21 cellular contexts compared by ENCODE assay signal in genomic region chr1:241992734-241993133, GRCh38. TPM values are rescaled to one million over a fixed set of nuclear protein-coding genes. Genes with fewer than 3 reads are reported as not detected.
DNase-seq lines count a peak whose midpoint lies in the region; ATAC-seq, FAIRE-seq and TF ChIP-seq lines count a peak whose summit lies in the region.
"Had no signal": no experiment of that assay in that cellular context is flagged by ENCODE, and none has a peak within 500 bp of the region (broad histone marks: within the 10 kb centered on the region; RNA-seq: fewer than 3 reads in every experiment).

No MANE protein-coding gene starts in this region.

- TF ChIP-seq EP300 in A549 (IDR thresholded peaks at IDR 0.05), result no peak

- CTCF ChIA-PET in A549 (lab: Yijun Ruan, JAX), result interaction anchor here (0.9 to 2.2 kb wide), 5 partner anchors 20 to 388 kb away, joined by 3 to 12 read pairs (median 3); no protein-coding TSS in a partner anchor

- no peak for TF ChIP-seq RAD21 in A549 (conservative IDR thresholded peaks at IDR 0.05 in 1 of 2, IDR thresholded peaks at IDR 0.05 in 1 of 2)

- TF ChIP-seq CTCF in A549 (IDR thresholded peaks at IDR 0.05), result no peak

- H3K4me3 ChIP-seq in A549, result no peak overlapping the region

- H3K27ac ChIP-seq in A549, result no peak overlapping the region

- 85% methylated on average over 5 of the region's 5 CpGs for WGBS in A549 (ENCODE audit: missing lambda C conversion rate)

- no peak for FAIRE-seq in A549 (lab: Jason Lieb, UNC)
- FAIRE-seq: GM12892 had no signal

- DNase-seq in A549 (ENCODE audit: low read depth in 1 of 2, low spot score in 1 of 2) (no peak), LHCN-M2 (ENCODE audit: low read depth) (peak; percentile 72), amniotic epithelial cell (ENCODE audit: low read depth) (peak; percentile 15), glomerular visceral epithelial cell (ENCODE audit: extremely low spot score) (peak; percentile 27), NCI-H1048 (lab: John Stamatoyannopoulos, UW) (no peak), NCI-H524 (lab: John Stamatoyannopoulos, UW) (no peak)
- DNase-seq: activated CD4-positive, alpha-beta T cell treated with anti-CD3 and anti-CD28 coated beads for 1 hour; activated CD8-positive, alpha-beta memory T cell treated with anti-CD3 and anti-CD28 coated beads, Interleukin-2, amount 10 ng/mL, durations not matched to agents 7 days and 5 days; activated effector memory CD4-positive, alpha-beta T cell treated with Interleukin-2 at 50 U/mL for 16 hours; amniotic stem cell; DMS 273 treated with DMSO at 0.1 percent for 48 hours; effector CD4-positive, alpha-beta T cell; NCI-H2029 treated with DMSO at 0.1 percent for 48 hours; NCI-H524 treated with DMSO at 0.1 percent for 48 hours; right cardiac atrium; T-helper 9 cell had no signal

- POLR2A ChIA-PET in A549 (lab: Yijun Ruan, JAX), result no interaction called here

- ATAC-seq in A549 (no peak), HG03139 (IDR thresholded peaks at IDR 0.05; ENCODE audit: unreplicated experiment) (no peak), GM21825 (IDR thresholded peaks at IDR 0.05; ENCODE audit: unreplicated experiment) (no peak)
- ATAC-seq: activated CD8-positive, alpha-beta memory T cell treated with anti-CD3 and anti-CD28 coated beads, Interleukin-2, amount 10 ng/mL, durations not matched to agents 7 days and 5 days; right cardiac atrium had no signal

- no peak for TF ChIP-seq POLR2A in A549 (IDR thresholded peaks at IDR 0.05; ENCODE audit: low read length)

- H3K4me1 ChIP-seq in A549, result peaks cover 22% of the 10 kb centered on the region; the same call in 2 of the 3 replicates

- H3K9me3 ChIP-seq in A549, result no peaks in the 10 kb centered on the region

- no peak overlapping the region for H3K4me2 ChIP-seq in A549

TF ChIP-seq in A549, 52 proteins besides CTCF, POLR2A, EP300 and RAD21:
- TF ChIP-seq E2F6 (IDR thresholded peaks at IDR 0.05; ENCODE audit: borderline replicate concordance, low read depth), result no peak
- no peak for TF ChIP-seq FOXS1 (CRISPR knock-in tag; IDR thresholded peaks at IDR 0.05)
- TF ChIP-seq BHLHE40 (IDR thresholded peaks at IDR 0.05; ENCODE audit: low read depth, low read length), result no peak
- no peak for TF ChIP-seq NR3C1 (IDR thresholded peaks at IDR 0.05)
- no peak for TF ChIP-seq FOSB (CRISPR knock-in tag; IDR thresholded peaks at IDR 0.05)
- no peak for TF ChIP-seq FOSL2 (IDR thresholded peaks at IDR 0.05)
- peak; percentile 34; the same call in 1 of the 2 replicates for TF ChIP-seq FOSL2 (CRISPR knock-in tag; IDR thresholded peaks at IDR 0.05)
- no peak for TF ChIP-seq PBX3 (IDR thresholded peaks at IDR 0.05)
- no peak for TF ChIP-seq RFX5 (IDR thresholded peaks at IDR 0.05)
- no peak for TF ChIP-seq POLR2AphosphoS2 (conservative IDR thresholded peaks at IDR 0.05; ENCODE audit: low read length)

RNA-seq across cellular contexts. Expression of gene MAP1LC3C, which starts 6.2 kb away (rescaled TPM):
- 0.20 and 0.23 TPM in 2 replicates for polyA plus RNA-seq in A549 (2011; rRNA removed)
- polyA plus RNA-seq in A549 (2012; cell fraction: cytosol; rRNA removed), result 0.10 and 0.16 TPM in 2 replicates
- polyA plus RNA-seq in A549 (2012; cell fraction: nucleus; rRNA removed), result 0.12 and 0.34 TPM in 2 replicates
- polyA plus RNA-seq in A549 (2017; fragmentation: RNase III; extraction: RNeasy Plus Mini Kit Qiagen cat#74134 plus additional on column Dnase treatment), result 0.13 to 0.21 TPM (median 0.16 TPM) in 3 replicates
- 0.44 TPM in 1 of 2 replicates, not detected in the other for polyA minus RNA-seq in A549 (2011; rRNA and poly(A)+ RNA removed)
- 1.0 and 2.6 TPM in 2 replicates for total RNA-seq in LHCN-M2 (2014; rRNA removed)
- polyA plus RNA-seq in LHCN-M2 (2012), result 2.0 TPM
- total RNA-seq: activated CD8-positive, alpha-beta memory T cell treated with anti-CD3 and anti-CD28 coated beads, Interleukin-2, amount 10 ng/mL, durations not matched to agents 7 days and 5 days had no signal
- polyA plus RNA-seq: CD14-positive monocyte had no signal

RNA-seq across cellular contexts. Expression of gene BECN2, which starts 35.2 kb away (rescaled TPM):
- polyA plus RNA-seq in A549 (2011; rRNA removed), result not detected in 2 replicates
- polyA plus RNA-seq in A549 (2012; cell fraction: cytosol; rRNA removed), result not detected in 2 replicates
- polyA plus RNA-seq in A549 (2012; cell fraction: nucleus; rRNA removed), result 0.04 TPM in 1 of 2 replicates, not detected in the other
- polyA plus RNA-seq in A549 (2017; fragmentation: RNase III; extraction: RNeasy Plus Mini Kit Qiagen cat#74134 plus additional on column Dnase treatment), result not detected in 3 replicates
- polyA minus RNA-seq in A549 (2011; rRNA and poly(A)+ RNA removed), result not detected in 2 replicates
- not detected in 2 replicates for total RNA-seq in LHCN-M2 (2014; rRNA removed)
- polyA plus RNA-seq in LHCN-M2 (2012), result not detected
- total RNA-seq: activated CD8-positive, alpha-beta memory T cell treated with anti-CD3 and anti-CD28 coated beads, Interleukin-2, amount 10 ng/mL, durations not matched to agents 7 days and 5 days; omental fat pad; right cardiac atrium had no signal
- polyA plus RNA-seq: CD14-positive monocyte, right cardiac atrium had no signal

Comparison
In these comparisons a context has a peak if more than half of its experiments do, and no peak if none do; other contexts are left out.
1. DNase-seq: peak in LHCN-M2 (single experiment), amniotic epithelial cell (single experiment) and glomerular visceral epithelial cell (single experiment); none in A549 (0 of 2), NCI-H1048 (single experiment) and NCI-H524 (0 of 2).